ENCODE assay signal across 8 cellular contexts in genomic region chr21:33239559-33240127, GRCh38. TPM values are rescaled to one million over a fixed set of nuclear protein-coding genes. Genes with fewer than 3 reads are reported as not detected.
DNase-seq lines count a peak whose midpoint lies in the region; ATAC-seq and TF ChIP-seq lines count a peak whose summit lies in the region.
"Not testable (repeated sequence)": the region's sequence is repeated elsewhere in the genome, so short reads cannot be mapped to it uniquely, and the experiment has no call there.

No MANE protein-coding gene starts in this region.

- DNase-seq in DND-41; activated CD4-positive, alpha-beta memory T cell treated with anti-CD3 and anti-CD28 coated beads, Interleukin-2, amount 10 ng/mL, durations not matched to agents 7 days and 5 days; activated naive CD4-positive, alpha-beta T cell treated with anti-CD3 and anti-CD28 coated beads for 36 hours; natural killer cell treated with Interleukin-12 subunit alpha and Interleukin-12 subunit beta and Interleukin-15 and Interleukin-18, amount 100 ng/mL, for 72 hours (ENCODE audit: low spot score); upper lobe of left lung: not testable (repeated sequence)

- H4K20me1 ChIP-seq in DND-41 (ENCODE audit: insufficient read depth, low read length) = peaks cover 28% of the 10 kb centered on the region; the same call in 1 of the 2 replicates
- H4K20me1 ChIP-seq in SU-DHL-6 (ENCODE audit: low read depth, low read length) = not testable (repeated sequence)

- H3K36me3 ChIP-seq in DND-41 (ENCODE audit: insufficient read depth, low read length) (peaks cover 45% of the 10 kb centered on the region), upper lobe of left lung (peaks cover 0 to 26% (median 0%) of the 10 kb centered on the region in 4 donors)
- H3K36me3 ChIP-seq in SU-DHL-6 (ENCODE audit: low read length) = not testable (repeated sequence)

- peak overlapping the region in 3 of 4 donors; percentile 50 to 74 (median 68) for H3K4me3 Mint-ChIP-seq in IgD-negative memory B cell
- peak overlapping the region; percentile 41 for H3K4me3 Mint-ChIP-seq in activated CD4-positive, alpha-beta memory T cell treated with anti-CD3 and anti-CD28 coated beads, Interleukin-2, amount 10 ng/mL, durations not matched to agents 7 days and 5 days
- peak overlapping the region; percentile 3 for H3K4me3 Mint-ChIP-seq in activated naive CD4-positive, alpha-beta T cell treated with anti-CD3 and anti-CD28 coated beads for 36 hours
- not testable (repeated sequence) for H3K4me3 Mint-ChIP-seq in dendritic cell treated with granulocyte-macrophage colony-stimulating factor and Interleukin-4, amounts not matched to agents 40 ng/mL and 50 ng/mL, for 4 days
- peak overlapping the region; percentile 83 for H3K4me3 Mint-ChIP-seq in natural killer cell treated with Interleukin-12 subunit alpha and Interleukin-12 subunit beta and Interleukin-15 and Interleukin-18, amount 100 ng/mL, for 72 hours

- intact Hi-C loops in activated naive CD4-positive, alpha-beta T cell treated with anti-CD3 and anti-CD28 coated beads for 36 hours (cut with micrococcal nuclease) = loop anchor here (1.0 to 10.0 kb wide), 4 partner anchors 8 to 735 kb away; no protein-coding TSS in a partner anchor
- intact Hi-C loops in dendritic cell treated with granulocyte-macrophage colony-stimulating factor and Interleukin-4, amounts not matched to agents 40 ng/mL and 50 ng/mL, for 4 days (cut with micrococcal nuclease) = loop anchor here (5.0 to 10.0 kb wide), 2 partner anchors 37 to 205 kb away; no protein-coding TSS in a partner anchor

- H3K79me2 ChIP-seq in DND-41 (ENCODE audit: insufficient read depth, low read length) (peaks cover 88% of the 10 kb centered on the region), SU-DHL-6 (ENCODE audit: insufficient read depth, low read length) (peaks cover 77% of the 10 kb centered on the region)

- H3K4me2 ChIP-seq in DND-41 (ENCODE audit: insufficient read depth, low read length) = not testable (repeated sequence)
- H3K4me2 ChIP-seq in SU-DHL-6 (ENCODE audit: low read depth, low read length, poor library complexity, severe bottlenecking) = peak overlapping the region; percentile 77

- H3K4me3 ChIP-seq in DND-41 (ENCODE audit: low read depth in 1 of 2, low read length in 2 of 2); SU-DHL-6 (ENCODE audit: insufficient read depth, low read length, poor library complexity, severe bottlenecking); upper lobe of left lung: not testable (repeated sequence)

- H3K27ac ChIP-seq in DND-41 (ENCODE audit: low read length) = peak overlapping the region; percentile 63
- peak overlapping the region; percentile 95 for H3K27ac ChIP-seq in SU-DHL-6 (ENCODE audit: low read depth, low read length)
- H3K27ac ChIP-seq in upper lobe of left lung = peak overlapping the region in 3 of 4 donors; percentile 9 to 40 (median 21)

- not testable (repeated sequence) for H3K9me3 ChIP-seq in DND-41 (ENCODE audit: insufficient read depth, low read length, severe bottlenecking); SU-DHL-6 (ENCODE audit: insufficient read depth, low read length); upper lobe of left lung

- CTCF ChIA-PET in activated CD4-positive, alpha-beta memory T cell treated with anti-CD3 and anti-CD28 coated beads, Interleukin-2, amount 10 ng/mL, durations not matched to agents 7 days and 5 days (lab: Charles Lee) = interaction anchor here (1.0 to 2.9 kb wide), 4 partner anchors 42 to 205 kb away, joined by 3 to 11 read pairs (median 5); no protein-coding TSS in a partner anchor
- CTCF ChIA-PET in activated naive CD4-positive, alpha-beta T cell treated with anti-CD3 and anti-CD28 coated beads for 36 hours (lab: Charles Lee) = interaction anchor here (1.0 to 1.1 kb wide), 2 partner anchors 28 to 122 kb away, joined by 3 read pairs; no protein-coding TSS in a partner anchor

- H3K9ac ChIP-seq in DND-41 (ENCODE audit: low read depth, low read length) = not testable (repeated sequence)
- peak overlapping the region; percentile 57 for H3K9ac ChIP-seq in SU-DHL-6 (ENCODE audit: low read length)

- not testable (repeated sequence) for TF ChIP-seq POLR2A in upper lobe of left lung (IDR thresholded peaks at IDR 0.05)

- not testable (repeated sequence) for ATAC-seq in DND-41 (ENCODE audit: insufficient read depth, low read depth); natural killer cell treated with Interleukin-12 subunit alpha and Interleukin-12 subunit beta and Interleukin-15 and Interleukin-18, amount 100 ng/mL, for 72 hours; upper lobe of left lung (ENCODE audit: low FRiP score in 2 of 2)

- TF ChIP-seq EP300 in upper lobe of left lung (IDR thresholded peaks at IDR 0.05) = not testable (repeated sequence)

- POLR2A ChIA-PET in activated CD4-positive, alpha-beta memory T cell treated with anti-CD3 and anti-CD28 coated beads, Interleukin-2, amount 10 ng/mL, durations not matched to agents 7 days and 5 days (lab: Charles Lee) = interaction anchor here (0.7 to 4.1 kb wide), 6 partner anchors 10 to 240 kb away, joined by 3 to 25 read pairs (median 12); partner anchors contain the start of genes IFNAR1, IFNAR2, IL10RB and TMEM50B

- H3K36me3 Mint-ChIP-seq in IgD-negative memory B cell; natural killer cell treated with Interleukin-12 subunit alpha and Interleukin-12 subunit beta and Interleukin-15 and Interleukin-18, amount 100 ng/mL, for 72 hours: not testable (repeated sequence)
- peaks cover 57% of the 10 kb centered on the region for H3K36me3 Mint-ChIP-seq in activated CD4-positive, alpha-beta memory T cell treated with anti-CD3 and anti-CD28 coated beads, Interleukin-2, amount 10 ng/mL, durations not matched to agents 7 days and 5 days (ENCODE audit: low read depth)
- H3K36me3 Mint-ChIP-seq in activated naive CD4-positive, alpha-beta T cell treated with anti-CD3 and anti-CD28 coated beads for 36 hours (ENCODE audit: low read depth) = peaks cover 20% of the 10 kb centered on the region
- peaks cover 43% of the 10 kb centered on the region for H3K36me3 Mint-ChIP-seq in dendritic cell treated with granulocyte-macrophage colony-stimulating factor and Interleukin-4, amounts not matched to agents 40 ng/mL and 50 ng/mL, for 4 days (ENCODE audit: low read depth)

- peaks cover 14% of the 10 kb centered on the region for H3F3A ChIP-seq in SU-DHL-6 (ENCODE audit: insufficient read depth)

- H3K4me1 ChIP-seq in DND-41 (ENCODE audit: insufficient read depth, low read length) (peaks cover 86% of the 10 kb centered on the region), upper lobe of left lung (peaks cover 5 to 33% (median 12%) of the 10 kb centered on the region in 4 donors)

- H2AFZ ChIP-seq in DND-41 (ENCODE audit: low read depth, low read length); SU-DHL-6 (ENCODE audit: low read depth, low read length, severe bottlenecking): not testable (repeated sequence)

- not testable (repeated sequence) for TF ChIP-seq CTCF in DND-41 (IDR thresholded peaks at IDR 0.05; ENCODE audit: borderline replicate concordance, extremely low read depth, low read length, poor library complexity, severe bottlenecking); SU-DHL-6 (IDR thresholded peaks at IDR 0.05; ENCODE audit: insufficient read depth, low read length, poor library complexity, severe bottlenecking); upper lobe of left lung (IDR thresholded peaks at IDR 0.05)

- peak overlapping the region; percentile 51 to 90 (median 60) for H3K27ac Mint-ChIP-seq in IgD-negative memory B cell
- peak overlapping the region; percentile 92 for H3K27ac Mint-ChIP-seq in activated CD4-positive, alpha-beta memory T cell treated with anti-CD3 and anti-CD28 coated beads, Interleukin-2, amount 10 ng/mL, durations not matched to agents 7 days and 5 days
- peak overlapping the region; percentile 73 for H3K27ac Mint-ChIP-seq in activated naive CD4-positive, alpha-beta T cell treated with anti-CD3 and anti-CD28 coated beads for 36 hours
- peak overlapping the region; percentile 74 for H3K27ac Mint-ChIP-seq in dendritic cell treated with granulocyte-macrophage colony-stimulating factor and Interleukin-4, amounts not matched to agents 40 ng/mL and 50 ng/mL, for 4 days
- H3K27ac Mint-ChIP-seq in natural killer cell treated with Interleukin-12 subunit alpha and Interleukin-12 subunit beta and Interleukin-15 and Interleukin-18, amount 100 ng/mL, for 72 hours = peak overlapping the region; percentile 82 to 83

- H3K4me1 Mint-ChIP-seq in IgD-negative memory B cell = peaks cover 42 to 56% (median 52%) of the 10 kb centered on the region in 3 donors
- peaks cover 73% of the 10 kb centered on the region for H3K4me1 Mint-ChIP-seq in activated CD4-positive, alpha-beta memory T cell treated with anti-CD3 and anti-CD28 coated beads, Interleukin-2, amount 10 ng/mL, durations not matched to agents 7 days and 5 days
- peaks cover 83% of the 10 kb centered on the region for H3K4me1 Mint-ChIP-seq in activated naive CD4-positive, alpha-beta T cell treated with anti-CD3 and anti-CD28 coated beads for 36 hours (ENCODE audit: low read depth)
- peaks cover 76% of the 10 kb centered on the region for H3K4me1 Mint-ChIP-seq in dendritic cell treated with granulocyte-macrophage colony-stimulating factor and Interleukin-4, amounts not matched to agents 40 ng/mL and 50 ng/mL, for 4 days (ENCODE audit: low read depth)
- peaks cover 58 to 69% of the 10 kb centered on the region in 2 donors for H3K4me1 Mint-ChIP-seq in natural killer cell treated with Interleukin-12 subunit alpha and Interleukin-12 subunit beta and Interleukin-15 and Interleukin-18, amount 100 ng/mL, for 72 hours (ENCODE audit: low read depth in 2 of 2)

- H3K27me3 Mint-ChIP-seq in IgD-negative memory B cell; activated CD4-positive, alpha-beta memory T cell treated with anti-CD3 and anti-CD28 coated beads, Interleukin-2, amount 10 ng/mL, durations not matched to agents 7 days and 5 days; activated naive CD4-positive, alpha-beta T cell treated with anti-CD3 and anti-CD28 coated beads for 36 hours (ENCODE audit: low read depth); dendritic cell treated with granulocyte-macrophage colony-stimulating factor and Interleukin-4, amounts not matched to agents 40 ng/mL and 50 ng/mL, for 4 days; natural killer cell treated with Interleukin-12 subunit alpha and Interleukin-12 subunit beta and Interleukin-15 and Interleukin-18, amount 100 ng/mL, for 72 hours: not testable (repeated sequence)

- not testable (repeated sequence) for H3K27me3 ChIP-seq in DND-41 (ENCODE audit: insufficient read depth, low read length, poor library complexity); SU-DHL-6 (ENCODE audit: low read length); upper lobe of left lung

- H3K9me2 ChIP-seq in SU-DHL-6 (replicated peaks; ENCODE audit: insufficient read depth, low read length) = not testable (repeated sequence)

- not testable (repeated sequence) for H3K9me3 Mint-ChIP-seq in IgD-negative memory B cell; activated CD4-positive, alpha-beta memory T cell treated with anti-CD3 and anti-CD28 coated beads, Interleukin-2, amount 10 ng/mL, durations not matched to agents 7 days and 5 days; activated naive CD4-positive, alpha-beta T cell treated with anti-CD3 and anti-CD28 coated beads for 36 hours; dendritic cell treated with granulocyte-macrophage colony-stimulating factor and Interleukin-4, amounts not matched to agents 40 ng/mL and 50 ng/mL, for 4 days; natural killer cell treated with Interleukin-12 subunit alpha and Interleukin-12 subunit beta and Interleukin-15 and Interleukin-18, amount 100 ng/mL, for 72 hours

RNA-seq across cellular contexts. Expression of gene IFNAR2, which starts 9.9 kb away (rescaled TPM):
- polyA plus RNA-seq in IgD-negative memory B cell = 57.2 TPM
- total RNA-seq in activated CD4-positive, alpha-beta memory T cell treated with anti-CD3 and anti-CD28 coated beads, Interleukin-2, amount 10 ng/mL, durations not matched to agents 7 days and 5 days = 10 to 100 TPM; 60.1 to 61.9 TPM
- total RNA-seq in activated naive CD4-positive, alpha-beta T cell treated with anti-CD3 and anti-CD28 coated beads for 36 hours = 10 to 100 TPM; 16.6 to 19.4 TPM
- 10 to 100 TPM; 16.9 to 17.6 TPM for total RNA-seq in natural killer cell treated with Interleukin-12 subunit alpha and Interleukin-12 subunit beta and Interleukin-15 and Interleukin-18, amount 100 ng/mL, for 72 hours
- 10 to 100 TPM; 10.5 to 36.0 (median 22.3) TPM for total RNA-seq in upper lobe of left lung

RNA-seq across cellular contexts. Expression of gene IL10RB, which starts 26.5 kb away (rescaled TPM):
- 56.6 TPM for polyA plus RNA-seq in IgD-negative memory B cell
- 10 to 100 TPM; 33.9 to 36.1 TPM for total RNA-seq in activated CD4-positive, alpha-beta memory T cell treated with anti-CD3 and anti-CD28 coated beads, Interleukin-2, amount 10 ng/mL, durations not matched to agents 7 days and 5 days
- total RNA-seq in activated naive CD4-positive, alpha-beta T cell treated with anti-CD3 and anti-CD28 coated beads for 36 hours = 10 to 100 TPM; 23.9 TPM
- total RNA-seq in natural killer cell treated with Interleukin-12 subunit alpha and Interleukin-12 subunit beta and Interleukin-15 and Interleukin-18, amount 100 ng/mL, for 72 hours = 10 to 100 TPM; 19.9 to 22.2 TPM
- 10 to 100 TPM; 11.5 to 49.2 (median 41.0) TPM for total RNA-seq in upper lobe of left lung

Comparison
In these comparisons a context has a peak if more than half of its experiments do, and no peak if none do; other contexts are left out.
1. H3K27ac ChIP-seq: peak in every context shown above with its lines; median percentile 95 in SU-DHL-6; 63 in DND-41; 21 in upper lobe of left lung.